ENCODE assay signal across 12 cellular contexts in the genomic region with DNA sequence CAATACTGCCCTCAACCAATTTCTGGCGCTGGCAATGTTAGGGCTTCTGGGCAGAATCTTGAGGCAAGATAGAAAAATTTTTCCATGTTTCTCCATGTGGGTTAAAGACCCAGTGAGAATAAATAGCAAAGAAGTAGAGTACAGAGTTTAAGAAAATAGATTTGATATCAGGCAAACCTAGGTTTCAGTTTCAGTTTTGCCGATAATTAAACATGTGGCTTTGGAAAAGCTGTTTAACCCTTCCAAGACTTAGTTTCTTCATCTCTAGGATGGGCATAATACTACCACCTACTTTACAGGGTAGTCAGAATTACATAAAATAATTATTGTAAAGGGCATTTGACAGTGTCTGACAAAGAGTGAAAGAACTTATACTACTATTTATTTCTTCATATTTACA. TPM values are rescaled to one million over a fixed set of nuclear protein-coding genes. Genes with fewer than 3 reads are reported as not detected.
DNase-seq lines count a peak whose midpoint lies in the region; ATAC-seq and TF ChIP-seq lines count a peak whose summit lies in the region.
"Had no signal": no experiment of that assay in that cellular context is flagged by ENCODE, and none has a peak within 500 bp of the region (broad histone marks: within the 10 kb centered on the region; RNA-seq: fewer than 3 reads in every experiment).

No MANE protein-coding gene starts in this region.

- H3K9me3 Mint-ChIP-seq in activated T-helper 2 cell treated with anti-CD3 and anti-CD28 coated beads, Interferon-gamma antibody, Interleukin-2, Interleukin-4, amounts not matched to agents 10 μg/mL and 5 μg/mL and 100 μg/mL, durations not matched to agents 14 hours and 24 hours and 36 hours, result peaks cover 43% of the 10 kb centered on the region
- peaks cover 31 to 32% of the 10 kb centered on the region in 2 experiments for H3K9me3 Mint-ChIP-seq in H9

- no peaks in the 10 kb centered on the region for H3K23me2 ChIP-seq in H9 (ENCODE audit: insufficient read length, low read depth, low read length, poor library complexity, severe bottlenecking)

- H3K4ac ChIP-seq in IMR-90 (ENCODE audit: low read depth, low read length) (no peak overlapping the region), H9 (ENCODE audit: low read depth, low read length) (no peak overlapping the region)

- H2BK120ac ChIP-seq in IMR-90 (ENCODE audit: low read depth, low read length) (no peak overlapping the region), H9 (ENCODE audit: low read depth, low read length, poor library complexity, severe bottlenecking) (no peak overlapping the region)

- in situ Hi-C loops in ACHN (cut with HindIII; ENCODE audit: low pct_ligation_motif_present, low pct_unique_long_range_greater_than_20kb, low sequenced_read_pairs), result no loop called here
- in situ Hi-C loops in IMR-90 (cut with MboI; ENCODE audit: low sequenced_read_pairs), result no loop called here

- H3T11ph ChIP-seq in H9 (ENCODE audit: low read length), result no peak overlapping the region

- no peak overlapping the region for H2AK9ac ChIP-seq in IMR-90 (replicated peaks; ENCODE audit: low read depth, low read length, poor library complexity)

- no peaks in the 10 kb centered on the region for H4K20me1 ChIP-seq in IMR-90 (ENCODE audit: insufficient read depth, low read length)
- H4K20me1 ChIP-seq in H9 (ENCODE audit: control insufficient read depth, insufficient read depth, insufficient read length), result no peaks in the 10 kb centered on the region

- POLR2A ChIA-PET in IMR-90 (lab: Charles Lee; ENCODE audit: unreplicated experiment), result interaction anchor here (0.6 kb wide), 1 partner anchor 11 kb away, joined by 3 read pairs; no protein-coding TSS in a partner anchor

- H3K36me3 Mint-ChIP-seq in activated T-helper 2 cell treated with anti-CD3 and anti-CD28 coated beads, Interferon-gamma antibody, Interleukin-2, Interleukin-4, amounts not matched to agents 10 μg/mL and 5 μg/mL and 100 μg/mL, durations not matched to agents 14 hours and 24 hours and 36 hours (ENCODE audit: low read depth), result peaks cover 30% of the 10 kb centered on the region
- H3K36me3 Mint-ChIP-seq in H9 (ENCODE audit: insufficient read depth in 1 of 3, low read depth in 3 of 3), result peaks cover 9 to 32% (median 19%) of the 10 kb centered on the region in 3 experiments

- TF ChIP-seq POLR2A in IMR-90 (IDR thresholded peaks at IDR 0.05; ENCODE audit: low read depth, low read length), result no peak

- H3K4me1 ChIP-seq in IMR-90 (ENCODE audit: control insufficient read depth, insufficient read depth, low read length) (no peaks in the 10 kb centered on the region), H9 (ENCODE audit: insufficient read depth, low read length) (no peaks in the 10 kb centered on the region)

- H4K8ac ChIP-seq in IMR-90 (ENCODE audit: low read depth in 2 of 2, low read length in 2 of 2), result no peak overlapping the region
- H4K8ac ChIP-seq in H9 (replicated peaks; ENCODE audit: insufficient read length, low read depth, low read length), result no peak overlapping the region

- TF ChIP-seq RAD21 in IMR-90 (IDR thresholded peaks at IDR 0.05; ENCODE audit: low read length), result no peak

- no peak for TF ChIP-seq CTCF in IMR-90 (conservative IDR thresholded peaks at IDR 0.05; ENCODE audit: low read depth, low read length)
- TF ChIP-seq CTCF in H9 (conservative IDR thresholded peaks at IDR 0.05), result no peak

- WGBS in IMR-90 (ENCODE audit: extremely low coverage in 2 of 2, insufficient read length in 1 of 2), 2 experiments, result no CpG with 5 or more reads among the region's 2 CpGs
- WGBS in H9 (ENCODE audit: extremely low coverage, insufficient read length, low lambda C conversion rate), result no CpG with 5 or more reads among the region's 2 CpGs

- peak overlapping the region; percentile 41 for H3K4me3 Mint-ChIP-seq in activated T-helper 2 cell treated with anti-CD3 and anti-CD28 coated beads, Interferon-gamma antibody, Interleukin-2, Interleukin-4, amounts not matched to agents 10 μg/mL and 5 μg/mL and 100 μg/mL, durations not matched to agents 14 hours and 24 hours and 36 hours (ENCODE audit: low read depth)
- H3K4me3 Mint-ChIP-seq in H9, result no peak overlapping the region

- H3K79me1 ChIP-seq in IMR-90 (ENCODE audit: low read depth in 1 of 2, low read length in 2 of 2) (no peaks in the 10 kb centered on the region), H9 (ENCODE audit: insufficient read depth, low read depth, low read length, poor library complexity, severe bottlenecking) (no peaks in the 10 kb centered on the region)

- no peak overlapping the region for H3K14ac ChIP-seq in IMR-90 (replicated peaks; ENCODE audit: low read depth, low read length)
- no peak overlapping the region for H3K14ac ChIP-seq in H9 (ENCODE audit: insufficient read depth, low read length)

- dilution Hi-C loops in IMR-90 (cut with HindIII; ENCODE audit: low sequenced_read_pairs, unreplicated experiment), result no loop called here

- intact Hi-C loops in IMR-90 (cut with micrococcal nuclease), result no loop called here
- intact Hi-C loops in activated T-helper 2 cell treated with anti-CD3 and anti-CD28 coated beads, Interferon-gamma antibody, Interleukin-2, Interleukin-4, amounts not matched to agents 10 μg/mL and 5 μg/mL and 100 μg/mL, durations not matched to agents 14 hours and 24 hours and 36 hours (cut with micrococcal nuclease), result loop anchor here (1.0 to 2.0 kb wide), 7 partner anchors 24 to 288 kb away; a partner anchor contains a TSS

- H4K5ac ChIP-seq in IMR-90 (ENCODE audit: low read depth, low read length) (no peak overlapping the region), H9 (ENCODE audit: insufficient read length, low read depth, low read length) (no peak overlapping the region)

- no peak overlapping the region for H3K18ac ChIP-seq in IMR-90 (ENCODE audit: low read depth, low read length)
- H3K18ac ChIP-seq in H9 (ENCODE audit: insufficient read length, low read depth, low read length), result no peak overlapping the region

- H3K9me1 ChIP-seq in IMR-90 (ENCODE audit: insufficient read depth, low read length), result 0 out of 2 replicates have a peak, but pooled peaks cover 2% of the 10 kb centered on the region

- H2AFZ ChIP-seq in IMR-90 (replicated peaks; ENCODE audit: low read length, poor library complexity) (no peak overlapping the region), H9 (ENCODE audit: low read length) (no peak overlapping the region)

- no peak overlapping the region for H2BK15ac ChIP-seq in IMR-90 (ENCODE audit: low read depth, low read length)
- H2BK15ac ChIP-seq in H9 (ENCODE audit: low read depth, low read length), result no peak overlapping the region

- H3K9me3 ChIP-seq in IMR-90 (ENCODE audit: control insufficient read depth, insufficient read depth, low read length) (peaks cover 7% of the 10 kb centered on the region), H9 (ENCODE audit: control insufficient read depth, low read depth, low read length) (no peaks in the 10 kb centered on the region)
- H3K9me3 ChIP-seq: SK-N-SH had no signal

- CTCF ChIA-PET in IMR-90 (lab: Yijun Ruan, JAX), result no interaction called here

- H3K79me2 ChIP-seq in H9 (ENCODE audit: insufficient read depth, low read length), result no peaks in the 10 kb centered on the region

- ATAC-seq in IMR-90 (ENCODE audit: low read depth) (no peak; the same call in 1 of the 2 replicates), left lobe of liver (peak; percentile 77), HG03108 (IDR thresholded peaks at IDR 0.05; ENCODE audit: unreplicated experiment) (no peak)

- H3K9ac ChIP-seq in IMR-90 (ENCODE audit: low read depth, low read length) (no peak overlapping the region), H9 (ENCODE audit: extremely low read depth, insufficient read length, low read length) (no peak overlapping the region)
- H3K9ac ChIP-seq: SK-N-SH had no signal

- H3K4me2 ChIP-seq in IMR-90 (ENCODE audit: low read depth, low read length) (peak overlapping the region; percentile 65; the same call in 1 of the 2 replicates), H9 (ENCODE audit: insufficient read depth, insufficient read length, low read length) (no peak overlapping the region)
- H3K4me2 ChIP-seq: SK-N-SH had no signal

- no peaks in the 10 kb centered on the region for H3K27me3 ChIP-seq in IMR-90 (ENCODE audit: control insufficient read depth, insufficient read depth, low read length)
- no peaks in the 10 kb centered on the region for H3K27me3 ChIP-seq in H9 (ENCODE audit: insufficient read depth, low read length)

- H2BK5ac ChIP-seq in IMR-90 (ENCODE audit: low read depth, low read length, poor library complexity, severe bottlenecking), result no peak overlapping the region
- no peak overlapping the region for H2BK5ac ChIP-seq in H9 (ENCODE audit: insufficient read length, low read length)

- no peaks in the 10 kb centered on the region for H3K36me3 ChIP-seq in IMR-90 (ENCODE audit: control insufficient read depth, insufficient read depth, low read length)

- no peak overlapping the region for H2BK12ac ChIP-seq in H9 (ENCODE audit: insufficient read length, low read depth, low read length)

- H2AK5ac ChIP-seq in IMR-90 (ENCODE audit: low read depth, low read length), result no peak overlapping the region
- H2AK5ac ChIP-seq in H9 (ENCODE audit: insufficient read length, low read length), result no peak overlapping the region

- H3K27ac Mint-ChIP-seq in activated T-helper 2 cell treated with anti-CD3 and anti-CD28 coated beads, Interferon-gamma antibody, Interleukin-2, Interleukin-4, amounts not matched to agents 10 μg/mL and 5 μg/mL and 100 μg/mL, durations not matched to agents 14 hours and 24 hours and 36 hours, result peak overlapping the region; percentile 86
- H3K27ac Mint-ChIP-seq in H9, result no peak overlapping the region

- no TSS peak for BruUV-seq in IMR-90 (replicated peaks; lab: Mats Ljungman, UMichigan)

- H3K23ac ChIP-seq in IMR-90 (ENCODE audit: low read depth, low read length) (no peak overlapping the region), H9 (ENCODE audit: insufficient read length, low read depth, low read length) (no peak overlapping the region)

- H4K91ac ChIP-seq in IMR-90 (ENCODE audit: insufficient read depth, low read depth, low read length) (no peak overlapping the region), H9 (ENCODE audit: insufficient read length, low read depth, low read length) (no peak overlapping the region)

- H3K4me1 Mint-ChIP-seq in activated T-helper 2 cell treated with anti-CD3 and anti-CD28 coated beads, Interferon-gamma antibody, Interleukin-2, Interleukin-4, amounts not matched to agents 10 μg/mL and 5 μg/mL and 100 μg/mL, durations not matched to agents 14 hours and 24 hours and 36 hours (ENCODE audit: low read depth), result peaks cover 44% of the 10 kb centered on the region
- peaks cover 13 to 14% of the 10 kb centered on the region in 2 experiments for H3K4me1 Mint-ChIP-seq in H9

- DNase-seq in ACHN (peak; percentile 2), IMR-90 (peak; percentile 24), left lobe of liver (ENCODE audit: low spot score) (no peak), H9 (no peak), LoVo (ENCODE audit: low spot score) (no peak)
- DNase-seq in activated T-helper 2 cell treated with anti-CD3 and anti-CD28 coated beads, Interferon-gamma antibody, Interleukin-2, Interleukin-4, amounts not matched to agents 10 μg/mL and 5 μg/mL and 100 μg/mL, durations not matched to agents 14 hours and 24 hours and 36 hours (ENCODE audit: low spot score), result no peak
- no peak for DNase-seq in activated effector memory CD4-positive, alpha-beta T cell treated with anti-CD3 and anti-CD28 coated beads, Interleukin-2, amount 50 U/mL, for 16 hours
- DNase-seq: C1 segment of cervical spinal cord; SK-N-SH; stimulated activated CD4-positive, alpha-beta T cell treated with anti-CD3 and anti-CD28 coated beads, Interleukin-12 subunit alpha, Interleukin-12 subunit beta, amount 100 ng/mL, for 4 hours; stimulated activated naive CD4-positive, alpha-beta T cell had no signal

- H3K56ac ChIP-seq in IMR-90 (ENCODE audit: extremely low read depth, insufficient read depth, low read length) (no peak overlapping the region), H9 (ENCODE audit: insufficient read length, low read depth, low read length) (no peak overlapping the region)

- no peak overlapping the region for H3K4me3 ChIP-seq in IMR-90 (ENCODE audit: insufficient read depth, low read depth, low read length)

- H2BK20ac ChIP-seq in IMR-90 (ENCODE audit: low read depth, low read length) (no peak overlapping the region), H9 (ENCODE audit: low read depth, low read length, poor library complexity, severe bottlenecking) (no peak overlapping the region)

- H3K27me3 Mint-ChIP-seq in activated T-helper 2 cell treated with anti-CD3 and anti-CD28 coated beads, Interferon-gamma antibody, Interleukin-2, Interleukin-4, amounts not matched to agents 10 μg/mL and 5 μg/mL and 100 μg/mL, durations not matched to agents 14 hours and 24 hours and 36 hours (ENCODE audit: low read depth), result no peaks in the 10 kb centered on the region
- no peaks in the 10 kb centered on the region; the same call in 1 of the 2 replicates for H3K27me3 Mint-ChIP-seq in H9 (ENCODE audit: low read depth)

- H3K27ac ChIP-seq in IMR-90 (ENCODE audit: insufficient read depth, low read length) (no peak overlapping the region), H9 (ENCODE audit: insufficient read length, low read depth, low read length) (no peak overlapping the region)

RNA-seq across cellular contexts. Expression of a gene that starts 52.6 kb away (rescaled TPM):
- total RNA-seq in IMR-90 (2012; rRNA removed), result 21.5 and 24.7 TPM in 2 replicates
- 23.9 and 24.5 TPM in 2 replicates for polyA plus RNA-seq in IMR-90 (2012; rRNA removed)
- 12.9 and 17.5 TPM in 2 replicates for polyA plus RNA-seq in IMR-90 (2012; cell fraction: cytosol; rRNA removed)
- 67.8 and 91.1 TPM in 2 replicates for polyA plus RNA-seq in IMR-90 (2012; cell fraction: nucleus; rRNA removed; ENCODE audit: low replicate concordance)
- 132 TPM in 2 replicates for total RNA-seq in activated T-helper 2 cell treated with anti-CD3 and anti-CD28 coated beads, Interferon-gamma antibody, Interleukin-2, Interleukin-4, amounts not matched to agents 10 μg/mL and 5 μg/mL and 100 μg/mL, durations not matched to agents 14 hours and 24 hours and 36 hours
- 26.5 TPM for total RNA-seq in left lobe of liver
- total RNA-seq in H9 (2021), result 70.3 and 73.7 TPM in 2 replicates

Comparison
In these comparisons a context has a peak if more than half of its experiments do, and no peak if none do; other contexts are left out.
1. DNase-seq: peak in ACHN (single experiment) and IMR-90 (single experiment); none in activated T-helper 2 cell treated with anti-CD3 and anti-CD28 coated beads, Interferon-gamma antibody, Interleukin-2, Interleukin-4, amounts not matched to agents 10 μg/mL and 5 μg/mL and 100 μg/mL, durations not matched to agents 14 hours and 24 hours and 36 hours (single experiment), left lobe of liver (single experiment), activated effector memory CD4-positive, alpha-beta T cell treated with anti-CD3 and anti-CD28 coated beads, Interleukin-2, amount 50 U/mL, for 16 hours (single experiment), H9 (single experiment) and LoVo (single experiment).